Comparison of ENCODE assay signal across 8 cellular contexts in genomic region chr2:69893684-69894481, GRCh38. TPM values are rescaled to one million over a fixed set of nuclear protein-coding genes. Genes with fewer than 3 reads are reported as not detected.
A peak's percentile ranks its signal among the peaks of the same experiment; 100 is the strongest.
DNase-seq lines count a peak whose midpoint lies in the region; ATAC-seq and TF ChIP-seq lines count a peak whose summit lies in the region.

SNRNP27 (plus strand) TSS chr2:69893956; CDS start chr2:69893985, 29 bp downstream.

- CTCF ChIA-PET in A673 (lab: Charles Lee), result interaction anchor here (1.8 kb wide), 1 partner anchor 169 kb away, joined by 5 read pairs; no protein-coding TSS in a partner anchor
- CTCF ChIA-PET in activated CD8-positive, alpha-beta memory T cell treated with anti-CD3 and anti-CD28 coated beads for 36 hours (lab: Charles Lee), result interaction anchor here (0.7 to 1.9 kb wide), 3 partner anchors 19 to 249 kb away, joined by 3 to 4 read pairs (median 4); no protein-coding TSS in a partner anchor

- intact Hi-C loops in A673 (cut with micrococcal nuclease; ENCODE audit: unreplicated experiment), result loop anchor here (10.0 kb wide), 1 partner anchor 169 kb away; no protein-coding TSS in a partner anchor

- peak within 1 kb of the TSS; percentile 69 for H3K4me3 ChIP-seq in A673 (ENCODE audit: low read depth, low read length, poor library complexity, severe bottlenecking)
- peak within 1 kb of the TSS; percentile 97 for H3K4me3 ChIP-seq in effector memory CD4-positive, alpha-beta T cell (ENCODE audit: insufficient read depth, low read depth, low read length, poor library complexity, severe bottlenecking)
- H3K4me3 ChIP-seq in lung, result peak within 1 kb of the TSS; percentile 83

- H3K4me1 ChIP-seq in A673 (ENCODE audit: insufficient read depth, low read length, poor library complexity, severe bottlenecking) (no peaks in the 10 kb centered on the region), lung (ENCODE audit: control insufficient read depth in 2 of 2, insufficient read depth in 2 of 2, low read length in 2 of 2) (peaks cover 0 to 5% of the 10 kb centered on the region in 2 donors)
- peaks cover 10% of the 10 kb centered on the region for H3K4me1 ChIP-seq in effector memory CD4-positive, alpha-beta T cell (ENCODE audit: control insufficient read depth, insufficient read depth, low read length, poor library complexity, severe bottlenecking)

- BruUV-seq in A673 (replicated peaks; lab: Mats Ljungman, UMichigan), result TSS peak; percentile 76

- H3K27ac ChIP-seq in A673 (ENCODE audit: low read depth, low read length, poor library complexity, severe bottlenecking) (peak within 1 kb of the TSS; percentile 82), lung (ENCODE audit: low read depth in 1 of 2, low read length in 1 of 2) (peak within 1 kb of the TSS; percentile 58 to 84)
- H3K27ac ChIP-seq in effector memory CD4-positive, alpha-beta T cell (ENCODE audit: insufficient read depth, low read length, poor library complexity, severe bottlenecking), result peak within 1 kb of the TSS; percentile 73

- ATAC-seq in GM18868 (IDR thresholded peaks at IDR 0.05; ENCODE audit: unreplicated experiment) (peak; percentile 82), lung (ENCODE audit: insufficient read depth, low FRiP score) (peak; percentile 88)

- POLR2A ChIA-PET in A673 (lab: Charles Lee; ENCODE audit: low non-redundant PET), result interaction anchor here (0.6 kb wide), 1 partner anchor 342 kb away, joined by 3 read pairs; no protein-coding TSS in a partner anchor
- POLR2A ChIA-PET in activated CD8-positive, alpha-beta memory T cell treated with anti-CD3 and anti-CD28 coated beads for 36 hours (lab: Charles Lee), result interaction anchor here (0.6 to 1.7 kb wide), 3 partner anchors 192 to 377 kb away, joined by 3 to 8 read pairs (median 4); partner anchors contain the start of gene C2orf42

- H3K9me3 ChIP-seq in A673 (ENCODE audit: low read depth, low read length, poor library complexity, severe bottlenecking) (no peaks in the 10 kb centered on the region), lung (ENCODE audit: control insufficient read depth in 2 of 2, insufficient read depth in 1 of 2, low read length in 1 of 2) (no peaks in the 10 kb centered on the region)
- no peaks in the 10 kb centered on the region for H3K9me3 ChIP-seq in effector memory CD4-positive, alpha-beta T cell (ENCODE audit: control insufficient read depth, low read length)

- DNase-seq in A673 (ENCODE audit: low spot score), result peak; percentile 93
- peak; percentile 78 for DNase-seq in HK-2 (ENCODE audit: unreplicated experiment)
- peak; percentile 50 for DNase-seq in NOMO-1 treated with dmso at 0.1 percent for 144 hours (lab: John Stamatoyannopoulos, UW; ENCODE audit: unreplicated experiment)
- peak; percentile 47 to 66 (median 57) for DNase-seq in effector memory CD4-positive, alpha-beta T cell
- DNase-seq in lung (ENCODE audit: low spot score), result peak; percentile 80
- peak; percentile 66 to 79 (median 74) for DNase-seq in stimulated activated CD4-positive, alpha-beta T cell treated with anti-CD3 and anti-CD28 coated beads, TNF-alpha, amount 100 ng/mL, for 24 hours (ENCODE audit: low read depth in 3 of 3)

- 0% methylated on average over 31 of the region's 31 CpGs for WGBS in lung, 2 donors

- H3K27me3 ChIP-seq in A673 (replicated peaks; ENCODE audit: insufficient read depth, low read depth, low read length, poor library complexity) (no peaks in the 10 kb centered on the region), lung (ENCODE audit: control insufficient read depth, insufficient read depth) (no peaks in the 10 kb centered on the region)
- no peaks in the 10 kb centered on the region for H3K27me3 ChIP-seq in effector memory CD4-positive, alpha-beta T cell (replicated peaks; ENCODE audit: control insufficient read depth, insufficient read depth, low read length, poor library complexity, severe bottlenecking)

- H3K36me3 ChIP-seq in A673 (ENCODE audit: insufficient read depth, low read length, poor library complexity, severe bottlenecking), result peaks cover 27% of the 10 kb centered on the region
- H3K36me3 ChIP-seq in effector memory CD4-positive, alpha-beta T cell (ENCODE audit: control insufficient read depth, insufficient read depth, low read length), result peaks cover 27% of the 10 kb centered on the region
- peaks cover 2 to 15% of the 10 kb centered on the region in 2 donors for H3K36me3 ChIP-seq in lung (ENCODE audit: control insufficient read depth in 2 of 2, insufficient read depth in 2 of 2, low read length in 2 of 2)

- TF ChIP-seq CTCF in A673 (conservative IDR thresholded peaks at IDR 0.05; ENCODE audit: low read depth, low read length) (no peak), lung (IDR thresholded peaks at IDR 0.05; ENCODE audit: control extremely low read depth, extremely low read depth) (no peak)

RNA-seq across cellular contexts. Expression of gene SNRNP27, which starts in this region (rescaled TPM):
- total RNA-seq in A673 (2021) (72.5 and 76.3 TPM in 2 replicates), lung (10 to 100 TPM; 33.2 to 51.3 TPM)
- total RNA-seq in activated CD8-positive, alpha-beta memory T cell treated with anti-CD3 and anti-CD28 coated beads for 36 hours, result 10 to 100 TPM; 54.9 to 60.7 TPM
- polyA plus RNA-seq in lung, result 10 to 100 TPM; 32.0 to 38.9 TPM

Comparison
In these comparisons a context has a peak if more than half of its experiments do, and no peak if none do; other contexts are left out.
1. Peak in every context shown above with its lines: DNase-seq, ATAC-seq, H3K4me3 ChIP-seq and H3K27ac ChIP-seq.